8 cellular contexts compared by ENCODE assay signal in the genomic region with DNA sequence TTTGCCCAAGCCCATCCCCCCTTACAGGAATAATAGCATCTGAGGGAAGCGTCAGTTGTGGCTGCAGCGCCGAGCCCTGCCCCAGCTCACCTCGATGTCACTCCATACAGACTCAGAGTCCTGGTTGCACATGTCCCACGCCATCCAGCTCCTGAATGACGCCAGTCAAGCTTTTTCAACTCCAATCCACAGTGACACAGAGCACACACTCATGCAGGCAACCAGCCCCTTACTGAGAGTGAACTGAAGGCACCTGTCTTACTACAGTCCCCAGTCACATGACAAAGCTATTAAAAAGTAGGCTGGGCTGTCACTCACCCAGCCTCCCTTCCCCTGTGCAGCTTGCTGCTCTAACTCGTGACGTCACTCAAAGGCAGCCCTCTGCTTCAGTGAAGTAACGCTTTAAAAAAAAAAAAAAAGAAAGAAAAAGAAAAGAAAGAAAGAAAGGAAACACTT. TPM values are rescaled to one million over a fixed set of nuclear protein-coding genes. Genes with fewer than 3 reads are reported as not detected.
DNase-seq lines count a peak whose midpoint lies in the region; ATAC-seq and TF ChIP-seq lines count a peak whose summit lies in the region.

A gene with protein sequence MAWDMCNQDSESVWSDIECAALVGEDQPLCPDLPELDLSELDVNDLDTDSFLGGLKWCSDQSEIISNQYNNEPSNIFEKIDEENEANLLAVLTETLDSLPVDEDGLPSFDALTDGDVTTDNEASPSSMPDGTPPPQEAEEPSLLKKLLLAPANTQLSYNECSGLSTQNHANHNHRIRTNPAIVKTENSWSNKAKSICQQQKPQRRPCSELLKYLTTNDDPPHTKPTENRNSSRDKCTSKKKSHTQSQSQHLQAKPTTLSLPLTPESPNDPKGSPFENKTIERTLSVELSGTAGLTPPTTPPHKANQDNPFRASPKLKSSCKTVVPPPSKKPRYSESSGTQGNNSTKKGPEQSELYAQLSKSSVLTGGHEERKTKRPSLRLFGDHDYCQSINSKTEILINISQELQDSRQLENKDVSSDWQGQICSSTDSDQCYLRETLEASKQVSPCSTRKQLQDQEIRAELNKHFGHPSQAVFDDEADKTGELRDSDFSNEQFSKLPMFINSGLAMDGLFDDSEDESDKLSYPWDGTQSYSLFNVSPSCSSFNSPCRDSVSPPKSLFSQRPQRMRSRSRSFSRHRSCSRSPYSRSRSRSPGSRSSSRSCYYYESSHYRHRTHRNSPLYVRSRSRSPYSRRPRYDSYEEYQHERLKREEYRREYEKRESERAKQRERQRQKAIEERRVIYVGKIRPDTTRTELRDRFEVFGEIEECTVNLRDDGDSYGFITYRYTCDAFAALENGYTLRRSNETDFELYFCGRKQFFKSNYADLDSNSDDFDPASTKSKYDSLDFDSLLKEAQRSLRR (minus strand): TSS at position 234 of the 456 bp plus-strand sequence. CDS start 90 bp downstream, at position 144.

- H3K27me3 ChIP-seq in MM.1S (replicated peaks; ENCODE audit: insufficient read depth, low read length) (no peaks in the 10 kb centered on the region), heart right ventricle (no peaks in the 10 kb centered on the region), trophoblast cell (ENCODE audit: insufficient read depth, low read length) (no peaks in the 10 kb centered on the region)

- peaks cover 15% of the 10 kb centered on the region; the same call in 1 of the 2 replicates for H3K4me1 ChIP-seq in MM.1S (ENCODE audit: low read length)
- H3K4me1 ChIP-seq in heart right ventricle = peaks cover 0 to 27% (median 7%) of the 10 kb centered on the region in 9 donors
- peaks cover 7 to 17% of the 10 kb centered on the region in 2 experiments for H3K4me1 ChIP-seq in trophoblast cell (ENCODE audit: control insufficient read depth in 1 of 2, insufficient read depth in 2 of 2, low read length in 2 of 2)

- H4K8ac ChIP-seq in trophoblast cell (ENCODE audit: low read depth, low read length) = no peak within 1 kb of the TSS

- no peak within 1 kb of the TSS for H4K12ac ChIP-seq in trophoblast cell (ENCODE audit: low read depth, low read length)

- no peak within 1 kb of the TSS for H3K27ac Mint-ChIP-seq in activated naive CD8-positive, alpha-beta T cell treated with anti-CD3 and anti-CD28 coated beads, Interleukin-2, amount 10 ng/mL, durations not matched to agents 7 days and 5 days

- POLR2A ChIA-PET in activated naive CD8-positive, alpha-beta T cell treated with anti-CD3 and anti-CD28 coated beads, Interleukin-2, amount 10 ng/mL, durations not matched to agents 7 days and 5 days (lab: Charles Lee) = no interaction called here
- POLR2A ChIA-PET in RWPE1 (lab: Yijun Ruan, JAX; ENCODE audit: low non-redundant PET) = interaction anchor here (0.7 kb wide), 1 partner anchor 533 kb away, joined by 8 read pairs; no protein-coding TSS in a partner anchor

- DNase-seq in MM.1S = peak; percentile 91
- DNase-seq in activated naive CD8-positive, alpha-beta T cell treated with anti-CD3 and anti-CD28 coated beads, Interleukin-2, amount 10 ng/mL, durations not matched to agents 7 days and 5 days = no peak
- DNase-seq in heart right ventricle = peak; percentile 41 to 69
- peak in 1 of 2 donors; percentile 1 for DNase-seq in trophoblast cell
- no peak for DNase-seq in RWPE1 (ENCODE audit: low spot score)

- no peaks in the 10 kb centered on the region for H3K36me3 ChIP-seq in MM.1S (replicated peaks; ENCODE audit: insufficient read depth, low read length)
- H3K36me3 ChIP-seq in heart right ventricle = no peaks in the 10 kb centered on the region
- H3K36me3 ChIP-seq in trophoblast cell (ENCODE audit: control insufficient read depth in 1 of 2, insufficient read depth in 2 of 2, low read length in 2 of 2) = no peaks in the 10 kb centered on the region

- peak within 1 kb of the TSS; percentile 39 for H3K14ac ChIP-seq in trophoblast cell (ENCODE audit: low read length)

- H3F3A ChIP-seq in MM.1S (ENCODE audit: insufficient read depth, low read length) = 0 out of 2 replicates have a peak, but pooled peaks cover 3% of the 10 kb centered on the region

- H3K18ac ChIP-seq in trophoblast cell (ENCODE audit: low read length) = no peak within 1 kb of the TSS

- no peaks in the 10 kb centered on the region for H3K9me3 ChIP-seq in MM.1S (replicated peaks; ENCODE audit: insufficient read depth, low read length)
- no peaks in the 10 kb centered on the region for H3K9me3 ChIP-seq in heart right ventricle
- no peaks in the 10 kb centered on the region for H3K9me3 ChIP-seq in trophoblast cell (ENCODE audit: insufficient read depth, low read depth, low read length)

- ATAC-seq in GM18868 (IDR thresholded peaks at IDR 0.05; ENCODE audit: unreplicated experiment) (peak; percentile 70), heart right ventricle (peak; percentile 86 to 96 (median 92)), HG03571 (IDR thresholded peaks at IDR 0.05; ENCODE audit: unreplicated experiment) (no peak), HG02759 (IDR thresholded peaks at IDR 0.05; ENCODE audit: unreplicated experiment) (no peak)
- ATAC-seq in activated naive CD8-positive, alpha-beta T cell treated with anti-CD3 and anti-CD28 coated beads, Interleukin-2, amount 10 ng/mL, durations not matched to agents 7 days and 5 days (ENCODE audit: low read depth) = no peak

- H3K27ac ChIP-seq in MM.1S (ENCODE audit: low read length) (peak within 1 kb of the TSS; percentile 51; the same call in 1 of the 2 replicates), heart right ventricle (peak within 1 kb of the TSS; percentile 61 to 90 (median 82)), trophoblast cell (ENCODE audit: low read depth, low read length) (peak within 1 kb of the TSS; percentile 48), RWPE1 (no peak within 1 kb of the TSS)

- H3K9me2 ChIP-seq in MM.1S (replicated peaks; ENCODE audit: insufficient read depth, low read length) = no peaks in the 10 kb centered on the region

- TF ChIP-seq CTCF in MM.1S (IDR thresholded peaks at IDR 0.05; ENCODE audit: low read length) (no peak), heart right ventricle (IDR thresholded peaks at IDR 0.05) (no peak), RWPE1 (conservative IDR thresholded peaks at IDR 0.05; ENCODE audit: low read depth) (no peak)

- H3K4me2 ChIP-seq in MM.1S (ENCODE audit: low read depth, low read length) = peak within 1 kb of the TSS; percentile 78
- peak within 1 kb of the TSS; percentile 69 for H3K4me2 ChIP-seq in trophoblast cell (ENCODE audit: low read length)

- H2BK5ac ChIP-seq in trophoblast cell (ENCODE audit: low read depth, low read length, poor library complexity) = no peak within 1 kb of the TSS

- H3K4me3 Mint-ChIP-seq in activated naive CD8-positive, alpha-beta T cell treated with anti-CD3 and anti-CD28 coated beads, Interleukin-2, amount 10 ng/mL, durations not matched to agents 7 days and 5 days = peak within 1 kb of the TSS; percentile 16

- H3K27me3 Mint-ChIP-seq in activated naive CD8-positive, alpha-beta T cell treated with anti-CD3 and anti-CD28 coated beads, Interleukin-2, amount 10 ng/mL, durations not matched to agents 7 days and 5 days = peaks cover 6% of the 10 kb centered on the region

- H3K9me3 Mint-ChIP-seq in activated naive CD8-positive, alpha-beta T cell treated with anti-CD3 and anti-CD28 coated beads, Interleukin-2, amount 10 ng/mL, durations not matched to agents 7 days and 5 days = peaks cover 2% of the 10 kb centered on the region

- intact Hi-C loops in heart right ventricle (cut with DNase I) = loop anchor here in 5 of 10 donors (1.0 to 10.0 kb wide), 7 partner anchors 40 to 1563 kb away; no protein-coding TSS in a partner anchor

- CTCF ChIA-PET in RWPE1 (lab: Yijun Ruan, JAX) = interaction anchor here (0.5 to 0.7 kb wide), 5 partner anchors 45 to 1869 kb away, joined by 3 to 6 read pairs (median 4); no protein-coding TSS in a partner anchor

- no peaks in the 10 kb centered on the region for H3K36me3 Mint-ChIP-seq in activated naive CD8-positive, alpha-beta T cell treated with anti-CD3 and anti-CD28 coated beads, Interleukin-2, amount 10 ng/mL, durations not matched to agents 7 days and 5 days

- H2BK12ac ChIP-seq in trophoblast cell (ENCODE audit: low read length) = no peak within 1 kb of the TSS

- WGBS in heart right ventricle, 2 donors = 0 to 2% methylated on average over 9 of the region's 9 CpGs
- no CpG with 5 or more reads among the region's 9 CpGs for WGBS in trophoblast cell (ENCODE audit: extremely low coverage, insufficient coverage, insufficient read length)

- no peak within 1 kb of the TSS for H2AK5ac ChIP-seq in trophoblast cell (ENCODE audit: low read length)

- H3K79me1 ChIP-seq in trophoblast cell (ENCODE audit: low read length) = peaks cover 8% of the 10 kb centered on the region

- H2AFZ ChIP-seq in MM.1S (ENCODE audit: low read length) = peak within 1 kb of the TSS; percentile 73
- H2AFZ ChIP-seq in trophoblast cell (ENCODE audit: insufficient read depth, low read length, poor library complexity) = peak within 1 kb of the TSS; percentile 30

- H3K4me3 ChIP-seq in MM.1S (ENCODE audit: low read length) (peak within 1 kb of the TSS; percentile 89), heart right ventricle (peak within 1 kb of the TSS; percentile 31 to 63 (median 58)), trophoblast cell (ENCODE audit: low read depth, low read length) (peak within 1 kb of the TSS; percentile 51)

- H3K9ac ChIP-seq in MM.1S (ENCODE audit: low read length) (peak within 1 kb of the TSS; percentile 54), trophoblast cell (ENCODE audit: low read length) (no peak within 1 kb of the TSS)

- no peak within 1 kb of the TSS for H2BK120ac ChIP-seq in trophoblast cell (ENCODE audit: insufficient read depth, low read length, poor library complexity)

- no peaks in the 10 kb centered on the region for H4K20me1 ChIP-seq in MM.1S (ENCODE audit: insufficient read depth, low read length)

- peak within 1 kb of the TSS; percentile 14 for H4K91ac ChIP-seq in trophoblast cell (ENCODE audit: low read depth, low read length)

- H3K4ac ChIP-seq in trophoblast cell (ENCODE audit: low read depth, low read length) = no peak within 1 kb of the TSS

- H3K79me2 ChIP-seq in MM.1S (ENCODE audit: low read length) = peaks cover 49% of the 10 kb centered on the region
- no peaks in the 10 kb centered on the region for H3K79me2 ChIP-seq in trophoblast cell (ENCODE audit: control insufficient read depth, insufficient read depth, low read length, poor library complexity)

- peaks cover 4% of the 10 kb centered on the region for H3K4me1 Mint-ChIP-seq in activated naive CD8-positive, alpha-beta T cell treated with anti-CD3 and anti-CD28 coated beads, Interleukin-2, amount 10 ng/mL, durations not matched to agents 7 days and 5 days

- H3K23ac ChIP-seq in trophoblast cell (ENCODE audit: low read length) = no peak within 1 kb of the TSS

RNA-seq across cellular contexts. Expression of the gene that starts here (rescaled TPM):
- not detected for total RNA-seq in activated naive CD8-positive, alpha-beta T cell treated with anti-CD3 and anti-CD28 coated beads, Interleukin-2, amount 10 ng/mL, durations not matched to agents 7 days and 5 days
- 100 to 1,000 TPM in 7 of 10 donors, 10 to 100 TPM in 3; 66.3 to 200 (median 106) TPM for total RNA-seq in heart right ventricle
- 10 to 100 TPM; 11.8 to 27.7 TPM for polyA plus RNA-seq in heart right ventricle
- polyA plus RNA-seq in trophoblast cell (2013) = 3.6 and 3.7 TPM in 2 replicates

Comparison
In these comparisons a context has a peak if more than half of its experiments do, and no peak if none do; other contexts are left out.
1. RNA of the gene that starts here (total RNA-seq): 66.3 to 200 TPM in heart right ventricle; not detected in activated naive CD8-positive, alpha-beta T cell treated with anti-CD3 and anti-CD28 coated beads, Interleukin-2, amount 10 ng/mL, durations not matched to agents 7 days and 5 days; every median in the first group is over 10 times any median in the second.
2. ATAC-seq: peak in GM18868 (single experiment) and heart right ventricle (8 of 8); none in activated naive CD8-positive, alpha-beta T cell treated with anti-CD3 and anti-CD28 coated beads, Interleukin-2, amount 10 ng/mL, durations not matched to agents 7 days and 5 days (single experiment), HG03571 (single experiment) and HG02759 (single experiment).
3. DNase-seq: peak in MM.1S (single experiment) and heart right ventricle (2 of 2); none in activated naive CD8-positive, alpha-beta T cell treated with anti-CD3 and anti-CD28 coated beads, Interleukin-2, amount 10 ng/mL, durations not matched to agents 7 days and 5 days (single experiment) and RWPE1 (single experiment).
4. Peak in every context shown above with its lines, with median percentiles within 50 percentile points of each other: H3K4me3 ChIP-seq.